In genomic region chr2:164835302-164835701, GRCh38 we compare ENCODE assay signal across 18 cellular contexts. TPM values are rescaled to one million over a fixed set of nuclear protein-coding genes. Genes with fewer than 3 reads are reported as not detected.
DNase-seq lines count a peak whose midpoint lies in the region; ATAC-seq and TF ChIP-seq lines count a peak whose summit lies in the region.
"Had no signal": no experiment of that assay in that cellular context is flagged by ENCODE, and none has a peak within 500 bp of the region (broad histone marks: within the 10 kb centered on the region; RNA-seq: fewer than 3 reads in every experiment).

No MANE protein-coding gene starts in this region.

- H3K27ac Mint-ChIP-seq in memory B cell: no peak overlapping the region
- H3K27ac Mint-ChIP-seq: CD4-positive, alpha-beta T cell had no signal

- ATAC-seq in GM18907 (IDR thresholded peaks at IDR 0.05; ENCODE audit: unreplicated experiment) (peak; percentile 51), memory B cell (ENCODE audit: low read depth) (peak; percentile 69), omental fat pad (ENCODE audit: low FRiP score) (no peak)

- H3K36me3 Mint-ChIP-seq in memory B cell: no peaks in the 10 kb centered on the region

- peak; percentile 79 for DNase-seq in DMS 273 (lab: John Stamatoyannopoulos, UW; ENCODE audit: unreplicated experiment)
- DNase-seq in NCI-H2171 (lab: John Stamatoyannopoulos, UW): peak; percentile 35
- DNase-seq in memory B cell (ENCODE audit: low spot score in 2 of 2): no peak
- DNase-seq in omental fat pad (ENCODE audit: low spot score): no peak
- no peak for DNase-seq in HUDEP-2 (lab: John Stamatoyannopoulos, UW; ENCODE audit: unreplicated experiment in 76 of 76)
- no peak for DNase-seq in T-helper 2 cell
- no peak for DNase-seq in DMS114 treated with DMSO at 0.1 percent for 48 hours (lab: John Stamatoyannopoulos, UW; ENCODE audit: unreplicated experiment)
- DNase-seq: AML-193; CD4-positive, alpha-beta T cell; H7; MM.1S; NCI-H1105; NCI-H1930; NCI-H526 treated with DMSO at 0.1 percent for 48 hours; Right ventricle myocardium superior; SK-N-SH; T-helper 1 cell had no signal

- H3K4me3 Mint-ChIP-seq in memory B cell: no peak overlapping the region
- H3K4me3 Mint-ChIP-seq: CD4-positive, alpha-beta T cell had no signal

- peaks cover 19% of the 10 kb centered on the region for H3K4me1 Mint-ChIP-seq in memory B cell

- H3K27me3 Mint-ChIP-seq in memory B cell: no peaks in the 10 kb centered on the region

- no peaks in the 10 kb centered on the region for H3K9me3 Mint-ChIP-seq in memory B cell
- H3K9me3 Mint-ChIP-seq: CD4-positive, alpha-beta T cell had no signal

- no peak for TF ChIP-seq CTCF in omental fat pad (IDR thresholded peaks at IDR 0.05)

RNA-seq across cellular contexts. Expression of gene COBLL1, which starts 6.3 kb away (rescaled TPM):
- 100 to 1,000 TPM in 1 of 4 donors, 10 to 100 TPM in 3; 38.1 to 114 (median 68.5) TPM for total RNA-seq in omental fat pad

Comparison
In these comparisons a context has a peak if more than half of its experiments do, and no peak if none do; other contexts are left out.
1. DNase-seq: peak in DMS 273 (single experiment) and NCI-H2171 (single experiment); none in memory B cell (0 of 2), omental fat pad (single experiment), HUDEP-2 (0 of 76), T-helper 2 cell (0 of 5) and DMS114 treated with DMSO at 0.1 percent for 48 hours (single experiment).